In genomic region chr3:119628390-119628789, GRCh38 we compare ENCODE assay signal across 8 cellular contexts. TPM values are rescaled to one million over a fixed set of nuclear protein-coding genes. Genes with fewer than 3 reads are reported as not detected.
DNase-seq lines count a peak whose midpoint lies in the region; ATAC-seq and TF ChIP-seq lines count a peak whose summit lies in the region.

No MANE protein-coding gene starts in this region.

- no peak overlapping the region for H3K4me3 Mint-ChIP-seq in activated CD4-positive, alpha-beta memory T cell treated with anti-CD3 and anti-CD28 coated beads, Interleukin-2, amount 10 ng/mL, durations not matched to agents 7 days and 5 days
- H3K4me3 Mint-ChIP-seq in nephron progenitor cell = no peak overlapping the region

- H3K27me3 ChIP-seq in left ventricle myocardium inferior (ENCODE audit: low read depth) = no peaks in the 10 kb centered on the region
- no peaks in the 10 kb centered on the region for H3K27me3 ChIP-seq in stomach

- 78 to 84% (median 80%) methylated on average over 4 of the region's 4 CpGs for WGBS in stomach, 5 donors

- H3K4me1 ChIP-seq in left ventricle myocardium inferior (peaks cover 67% of the 10 kb centered on the region), stomach (peaks cover 0 to 18% (median 9%) of the 10 kb centered on the region in 4 donors)

- intact Hi-C loops in left ventricle myocardium inferior (cut with micrococcal nuclease) = no loop called here
- intact Hi-C loops in Right ventricle myocardium inferior (cut with DNase I) = no loop called here
- intact Hi-C loops in stomach (cut with DNase I; ENCODE audit: low total_unique reads) = no loop called here

- peaks cover 3% of the 10 kb centered on the region for H3K36me3 Mint-ChIP-seq in activated CD4-positive, alpha-beta memory T cell treated with anti-CD3 and anti-CD28 coated beads, Interleukin-2, amount 10 ng/mL, durations not matched to agents 7 days and 5 days (ENCODE audit: low read depth)
- H3K36me3 Mint-ChIP-seq in nephron progenitor cell (ENCODE audit: low read depth) = no peaks in the 10 kb centered on the region

- H3K4me3 ChIP-seq in left ventricle myocardium inferior = no peak overlapping the region
- no peak overlapping the region for H3K4me3 ChIP-seq in stomach

- ATAC-seq in Right ventricle myocardium inferior (no peak), HG02884 (IDR thresholded peaks at IDR 0.05; ENCODE audit: unreplicated experiment) (peak; percentile 49)

- H3K27ac Mint-ChIP-seq in activated CD4-positive, alpha-beta memory T cell treated with anti-CD3 and anti-CD28 coated beads, Interleukin-2, amount 10 ng/mL, durations not matched to agents 7 days and 5 days = peak overlapping the region; percentile 21
- H3K27ac Mint-ChIP-seq in nephron progenitor cell = no peak overlapping the region

- H3K9me3 ChIP-seq in left ventricle myocardium inferior (replicated peaks) = no peaks in the 10 kb centered on the region
- H3K9me3 ChIP-seq in stomach = no peaks in the 10 kb centered on the region

- H3K36me3 ChIP-seq in left ventricle myocardium inferior (no peaks in the 10 kb centered on the region), stomach (no peaks in the 10 kb centered on the region)

- CTCF ChIA-PET in activated CD4-positive, alpha-beta memory T cell treated with anti-CD3 and anti-CD28 coated beads, Interleukin-2, amount 10 ng/mL, durations not matched to agents 7 days and 5 days (lab: Charles Lee) = interaction anchor here (0.5 kb wide), 1 partner anchor 68 kb away, joined by 4 read pairs; no protein-coding TSS in a partner anchor

- TF ChIP-seq EP300 in stomach (IDR thresholded peaks at IDR 0.05) = no peak

- peak overlapping the region; percentile 69 for H3K27ac ChIP-seq in left ventricle myocardium inferior (replicated peaks)
- H3K27ac ChIP-seq in stomach = peak overlapping the region in 3 of 5 donors; percentile 14 to 73 (median 24)

- POLR2A ChIA-PET in activated CD4-positive, alpha-beta memory T cell treated with anti-CD3 and anti-CD28 coated beads, Interleukin-2, amount 10 ng/mL, durations not matched to agents 7 days and 5 days (lab: Charles Lee) = interaction anchor here (1.0 to 1.2 kb wide), 3 partner anchors 9 to 66 kb away, joined by 3 to 6 read pairs (median 3); no protein-coding TSS in a partner anchor

- peaks cover 55% of the 10 kb centered on the region for H3K4me1 Mint-ChIP-seq in activated CD4-positive, alpha-beta memory T cell treated with anti-CD3 and anti-CD28 coated beads, Interleukin-2, amount 10 ng/mL, durations not matched to agents 7 days and 5 days
- H3K4me1 Mint-ChIP-seq in nephron progenitor cell = peaks cover 21% of the 10 kb centered on the region

- TF ChIP-seq CTCF in left ventricle myocardium inferior (IDR thresholded peaks at IDR 0.05; ENCODE audit: borderline replicate concordance) (no peak), stomach (IDR thresholded peaks at IDR 0.05) (no peak), nephron progenitor cell (IDR thresholded peaks at IDR 0.05) (no peak)

- TF ChIP-seq POLR2A in stomach (IDR thresholded peaks at IDR 0.05) (no peak), erythroblast (IDR thresholded peaks at IDR 0.05; ENCODE audit: low read length) (no peak)

- DNase-seq in left ventricle myocardium inferior (no peak), Right ventricle myocardium inferior (ENCODE audit: missing footprints) (no peak), stomach (no peak), nephron progenitor cell (no peak), erythroblast (lab: John Stamatoyannopoulos, UW) (no peak), occipital lobe (lab: John Stamatoyannopoulos, UW) (no peak)
- peak; percentile 40 for DNase-seq in activated CD4-positive, alpha-beta memory T cell treated with anti-CD3 and anti-CD28 coated beads, Interleukin-2, amount 10 ng/mL, durations not matched to agents 7 days and 5 days

- peaks cover 2% of the 10 kb centered on the region for H3K9me3 Mint-ChIP-seq in activated CD4-positive, alpha-beta memory T cell treated with anti-CD3 and anti-CD28 coated beads, Interleukin-2, amount 10 ng/mL, durations not matched to agents 7 days and 5 days
- H3K9me3 Mint-ChIP-seq in nephron progenitor cell = peaks cover 5% of the 10 kb centered on the region

- no peaks in the 10 kb centered on the region for H3K27me3 Mint-ChIP-seq in activated CD4-positive, alpha-beta memory T cell treated with anti-CD3 and anti-CD28 coated beads, Interleukin-2, amount 10 ng/mL, durations not matched to agents 7 days and 5 days
- H3K27me3 Mint-ChIP-seq in nephron progenitor cell (ENCODE audit: low read depth, poor library complexity) = peaks cover 20% of the 10 kb centered on the region

RNA-seq across cellular contexts. Expression of gene PLA1A, which starts 30.7 kb away (rescaled TPM):
- total RNA-seq in left ventricle myocardium inferior (2.8 TPM), Right ventricle myocardium inferior (2.0 TPM), stomach (10 to 100 TPM in 1 of 5 donors, 1 to 10 TPM in 2, not detected in 2; 3.1 to 16.9 (median 9.3) TPM), occipital lobe (not detected)
- total RNA-seq in activated CD4-positive, alpha-beta memory T cell treated with anti-CD3 and anti-CD28 coated beads, Interleukin-2, amount 10 ng/mL, durations not matched to agents 7 days and 5 days = under 1 TPM in 1 of 2 experiments, not detected in 1; 0.25 TPM
- 1 to 10 TPM; 1.1 to 3.5 (median 2.3) TPM for polyA plus RNA-seq in stomach

RNA-seq across cellular contexts. Expression of gene POPDC2, which starts 32.0 kb away (rescaled TPM):
- total RNA-seq in left ventricle myocardium inferior (512 TPM), Right ventricle myocardium inferior (605 TPM), stomach (10 to 100 TPM in 1 of 5 donors, 1 to 10 TPM in 4; 8.5 to 10.7 (median 9.3) TPM), occipital lobe (0.94 TPM)
- total RNA-seq in activated CD4-positive, alpha-beta memory T cell treated with anti-CD3 and anti-CD28 coated beads, Interleukin-2, amount 10 ng/mL, durations not matched to agents 7 days and 5 days = 1 to 10 TPM; 2.4 to 3.2 TPM
- 1 to 10 TPM; 1.4 to 5.6 (median 2.7) TPM for polyA plus RNA-seq in stomach

RNA-seq across cellular contexts. Expression of gene COX17, which starts 48.8 kb away (rescaled TPM):
- total RNA-seq in left ventricle myocardium inferior (165 TPM), Right ventricle myocardium inferior (167 TPM), stomach (10 to 100 TPM; 28.6 to 65.9 (median 32.5) TPM), occipital lobe (16.8 TPM)
- total RNA-seq in activated CD4-positive, alpha-beta memory T cell treated with anti-CD3 and anti-CD28 coated beads, Interleukin-2, amount 10 ng/mL, durations not matched to agents 7 days and 5 days = 10 to 100 TPM; 63.7 to 69.8 TPM
- 100 to 1,000 TPM; 164 to 184 (median 179) TPM for polyA plus RNA-seq in stomach

RNA-seq across cellular contexts. Expression of gene ADPRH, which starts 49.1 kb away (rescaled TPM):
- 9.8 TPM for total RNA-seq in left ventricle myocardium inferior
- total RNA-seq in Right ventricle myocardium inferior = 10.1 TPM
- 1 to 10 TPM; 8.6 to 8.8 TPM for total RNA-seq in activated CD4-positive, alpha-beta memory T cell treated with anti-CD3 and anti-CD28 coated beads, Interleukin-2, amount 10 ng/mL, durations not matched to agents 7 days and 5 days
- total RNA-seq in stomach = 10 to 100 TPM in 1 of 5 donors, 1 to 10 TPM in 2, under 1 TPM in 1, not detected in 1; 0.89 to 21.4 (median 2.8) TPM
- 1 to 10 TPM; 1.8 to 3.7 (median 2.5) TPM for polyA plus RNA-seq in stomach
- 1.2 TPM for total RNA-seq in occipital lobe

Comparison
In these comparisons a context has a peak if more than half of its experiments do, and no peak if none do; other contexts are left out.
1. RNA of gene POPDC2, which starts 32.0 kb away (total RNA-seq): 605 TPM in Right ventricle myocardium inferior (single experiment) and 512 TPM in left ventricle myocardium inferior (single experiment); 8.5 to 10.7 TPM in stomach, 2.4 to 3.2 TPM in activated CD4-positive, alpha-beta memory T cell treated with anti-CD3 and anti-CD28 coated beads, Interleukin-2, amount 10 ng/mL, durations not matched to agents 7 days and 5 days and 0.94 TPM in occipital lobe (single experiment); every median in the first group is over 10 times any median in the second.